Comparison of ENCODE assay signal across 8 cellular contexts in genomic region chr11:113532697-113533424, GRCh38. TPM values are rescaled to one million over a fixed set of nuclear protein-coding genes. Genes with fewer than 3 reads are reported as not detected.
DNase-seq lines count a peak whose midpoint lies in the region; ATAC-seq and TF ChIP-seq lines count a peak whose summit lies in the region.

No MANE protein-coding gene starts in this region.

- no peaks in the 10 kb centered on the region for H3K27me3 ChIP-seq in CD4-positive, CD25-positive, alpha-beta regulatory T cell (ENCODE audit: control insufficient read depth, insufficient read depth, low read length)
- H3K27me3 ChIP-seq in mesenchymal stem cell (ENCODE audit: control insufficient read depth in 1 of 2, insufficient read depth in 1 of 2, low read length in 2 of 2): peaks cover 10 to 48% of the 10 kb centered on the region in 2 experiments

- no peak overlapping the region for H3K9ac ChIP-seq in mesenchymal stem cell (ENCODE audit: low read length)

- no peak overlapping the region for H3K27ac Mint-ChIP-seq in CD4-positive, CD25-positive, alpha-beta regulatory T cell

- H4K91ac ChIP-seq in mesenchymal stem cell (ENCODE audit: low read length): no peak overlapping the region

- peak; percentile 23 to 54 (median 39) for DNase-seq in CD4-positive, CD25-positive, alpha-beta regulatory T cell
- DNase-seq in HFF-Myc (ENCODE audit: extremely low read depth, low read depth): peak; percentile 58
- DNase-seq in NCI-H526 treated with DMSO at 0.1 percent for 48 hours (lab: John Stamatoyannopoulos, UW): peak; percentile 92
- peak; percentile 68 to 76 for DNase-seq in activated CD4-positive, alpha-beta T cell treated with anti-CD3 and anti-CD28 coated beads, Interleukin-2, amount 50 U/mL, for 48 hours
- peak; percentile 37 for DNase-seq in effector CD4-positive, alpha-beta T cell
- peak; percentile 75 for DNase-seq in mesenchymal stem cell
- peak; percentile 13 to 15 for DNase-seq in stimulated activated CD8-positive, alpha-beta memory T cell treated with anti-CD3 and anti-CD28 coated beads, Interleukin-15, amount 100 ng/mL, for 48 hours (ENCODE audit: low read depth in 2 of 2)

- no peak overlapping the region for H2BK12ac ChIP-seq in mesenchymal stem cell (ENCODE audit: low read length in 2 of 2)

- no peaks in the 10 kb centered on the region for H3K36me3 ChIP-seq in CD4-positive, CD25-positive, alpha-beta regulatory T cell (ENCODE audit: control insufficient read depth, insufficient read depth, low read length)
- H3K36me3 ChIP-seq in mesenchymal stem cell (ENCODE audit: control insufficient read depth in 1 of 2, insufficient read depth in 2 of 2, low read depth in 1 of 2, low read length in 2 of 2): no peaks in the 10 kb centered on the region

- no peak overlapping the region for H2BK5ac ChIP-seq in mesenchymal stem cell (ENCODE audit: low read depth, low read length, poor library complexity, severe bottlenecking)

- no peak overlapping the region for H3K23ac ChIP-seq in mesenchymal stem cell (ENCODE audit: low read length in 2 of 2)

- H3K4me1 Mint-ChIP-seq in CD4-positive, CD25-positive, alpha-beta regulatory T cell: peaks cover 0 to 5% (median 0%) of the 10 kb centered on the region in 4 donors

- H3K27ac ChIP-seq in CD4-positive, CD25-positive, alpha-beta regulatory T cell (ENCODE audit: insufficient read depth, low read length, poor library complexity, severe bottlenecking): no peak overlapping the region
- no peak overlapping the region for H3K27ac ChIP-seq in mesenchymal stem cell (ENCODE audit: low read length, poor library complexity, severe bottlenecking)

- H3K4me2 ChIP-seq in mesenchymal stem cell (ENCODE audit: low read length, poor library complexity, severe bottlenecking): no peak overlapping the region

- no peaks in the 10 kb centered on the region for H3K36me3 Mint-ChIP-seq in CD4-positive, CD25-positive, alpha-beta regulatory T cell

- H2BK15ac ChIP-seq in mesenchymal stem cell (ENCODE audit: low read depth, poor library complexity, severe bottlenecking): no peak overlapping the region

- 16% methylated on average over 7 of the region's 9 CpGs for WGBS in mesenchymal stem cell

- no peak overlapping the region for H3K14ac ChIP-seq in mesenchymal stem cell (ENCODE audit: low read length in 2 of 2)

- H2AFZ ChIP-seq in mesenchymal stem cell (ENCODE audit: low read depth, low read length): no peak overlapping the region

- no peak overlapping the region for H3K4me3 Mint-ChIP-seq in CD4-positive, CD25-positive, alpha-beta regulatory T cell

- peaks cover 16% of the 10 kb centered on the region for H3K27me3 Mint-ChIP-seq in CD4-positive, CD25-positive, alpha-beta regulatory T cell

- no peak overlapping the region for H3K4ac ChIP-seq in mesenchymal stem cell (ENCODE audit: low read depth in 1 of 2, low read length in 2 of 2)

- peak; percentile 92 for TF ChIP-seq CTCF in HFF-Myc (IDR thresholded peaks at IDR 0.05; ENCODE audit: low read depth, low read length, missing control alignments)

- H3K79me1 ChIP-seq in mesenchymal stem cell (replicated peaks; ENCODE audit: low read length, poor library complexity, severe bottlenecking): no peaks in the 10 kb centered on the region

- ATAC-seq in CD4-positive, CD25-positive, alpha-beta regulatory T cell (ENCODE audit: low read depth in 2 of 2): no peak
- no peak for ATAC-seq in GM18870 (IDR thresholded peaks at IDR 0.05; ENCODE audit: unreplicated experiment)

- H3K9me3 ChIP-seq in CD4-positive, CD25-positive, alpha-beta regulatory T cell (ENCODE audit: control insufficient read depth in 2 of 2, low read length in 2 of 2): no peaks in the 10 kb centered on the region
- H3K9me3 ChIP-seq in mesenchymal stem cell (ENCODE audit: control insufficient read depth, low read length): no peaks in the 10 kb centered on the region

- H3K9me3 Mint-ChIP-seq in CD4-positive, CD25-positive, alpha-beta regulatory T cell: no peaks in the 10 kb centered on the region

- H2BK120ac ChIP-seq in mesenchymal stem cell (ENCODE audit: low read depth, low read length): no peak overlapping the region

- H4K8ac ChIP-seq in mesenchymal stem cell (ENCODE audit: low read length): no peak overlapping the region

- H3K4me3 ChIP-seq in CD4-positive, CD25-positive, alpha-beta regulatory T cell (ENCODE audit: low read depth, low read length): no peak overlapping the region
- H3K4me3 ChIP-seq in HFF-Myc (replicated peaks; ENCODE audit: low read depth, low read length) (no peak overlapping the region), mesenchymal stem cell (ENCODE audit: insufficient read depth in 1 of 2, low read depth in 1 of 2, low read length in 2 of 2) (no peak overlapping the region)

- H3K18ac ChIP-seq in mesenchymal stem cell (ENCODE audit: low read depth in 1 of 2, low read length in 2 of 2): no peak overlapping the region

- no peaks in the 10 kb centered on the region for H3K4me1 ChIP-seq in CD4-positive, CD25-positive, alpha-beta regulatory T cell (ENCODE audit: control insufficient read depth, insufficient read depth, low read length, poor library complexity, severe bottlenecking)
- no peaks in the 10 kb centered on the region for H3K4me1 ChIP-seq in mesenchymal stem cell (ENCODE audit: control insufficient read depth, insufficient read depth, low read depth, low read length)

- no peak overlapping the region for H2AK5ac ChIP-seq in mesenchymal stem cell (ENCODE audit: low read length, severe bottlenecking)

RNA-seq across cellular contexts. Expression of gene DRD2, which starts 57.7 kb away (rescaled TPM):
- total RNA-seq in CD4-positive, CD25-positive, alpha-beta regulatory T cell: not detected
- polyA plus RNA-seq in CD4-positive, CD25-positive, alpha-beta regulatory T cell: under 1 TPM in 1 of 4 donors, not detected in 3; 0.11 TPM
- polyA plus RNA-seq in mesenchymal stem cell (2013, experiment 1 of 2): not detected
- 0.03 TPM for polyA plus RNA-seq in mesenchymal stem cell (2013, experiment 2 of 2)

Comparison
In these comparisons a context has a peak if more than half of its experiments do, and no peak if none do; other contexts are left out.
1. DNase-seq: peak in every context shown above with its lines; median percentile 92 in NCI-H526 treated with DMSO at 0.1 percent for 48 hours; 75 in mesenchymal stem cell; 72 in activated CD4-positive, alpha-beta T cell treated with anti-CD3 and anti-CD28 coated beads, Interleukin-2, amount 50 U/mL, for 48 hours; 58 in HFF-Myc; 39 in CD4-positive, CD25-positive, alpha-beta regulatory T cell; 37 in effector CD4-positive, alpha-beta T cell; 14 in stimulated activated CD8-positive, alpha-beta memory T cell treated with anti-CD3 and anti-CD28 coated beads, Interleukin-15, amount 100 ng/mL, for 48 hours.